Comparison of ENCODE assay signal across 16 cellular contexts in the genomic region with DNA sequence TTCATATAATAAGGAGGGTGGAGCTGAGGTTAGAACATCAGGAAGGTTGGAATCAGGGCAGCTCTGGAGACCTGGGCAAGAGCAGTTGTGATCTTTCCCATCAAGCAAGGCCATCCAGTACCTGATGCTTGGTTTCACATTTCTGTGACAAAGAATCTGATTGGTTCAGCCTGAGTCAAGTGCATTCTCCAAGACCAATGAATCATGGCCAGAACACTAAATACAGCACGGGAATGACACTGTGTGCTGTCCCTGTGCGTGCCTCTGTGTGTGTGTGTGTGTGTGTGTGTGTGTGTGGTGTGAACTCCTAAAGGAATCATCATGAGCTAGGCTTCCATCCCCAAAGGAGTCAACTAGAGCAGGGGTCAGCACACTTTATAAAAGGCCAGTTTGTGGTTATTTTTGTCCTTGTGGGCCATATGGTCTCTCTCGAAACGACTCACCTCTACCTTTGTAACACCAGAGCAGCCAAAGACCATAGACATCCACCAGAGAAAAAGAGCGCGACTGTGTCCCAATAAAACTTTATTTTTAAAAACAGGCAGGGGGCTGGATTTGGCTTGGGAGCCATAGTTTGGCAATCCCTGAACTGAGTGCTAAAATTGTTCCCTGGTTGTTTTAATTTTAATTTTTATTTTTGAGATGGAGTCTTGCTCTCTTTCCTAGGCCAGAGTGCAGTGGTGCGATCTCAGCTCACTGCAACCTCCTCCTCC.
DNase-seq lines count a peak whose midpoint lies in the region; ATAC-seq, FAIRE-seq and TF ChIP-seq lines count a peak whose summit lies in the region.
"Had no signal": no experiment of that assay in that cellular context is flagged by ENCODE, and none has a peak within 500 bp of the region (broad histone marks: within the 10 kb centered on the region; RNA-seq: fewer than 3 reads in every experiment).

No MANE protein-coding gene starts in this region.

- no peak for TF ChIP-seq EP300 in Ishikawa (IDR thresholded peaks at IDR 0.05; ENCODE audit: borderline replicate concordance)

- H3K27ac ChIP-seq in astrocyte (ENCODE audit: low read depth, low read length) (no peak overlapping the region), pancreas (peak overlapping the region; percentile 28 to 44 (median 38))
- H3K27ac ChIP-seq: coronary artery, thoracic aorta had no signal

- H3K4me3 ChIP-seq in astrocyte (ENCODE audit: insufficient read depth, low read depth, low read length) (no peak overlapping the region), pancreas (no peak overlapping the region)
- H3K4me3 ChIP-seq: coronary artery, thoracic aorta had no signal

- H3K4me3 Mint-ChIP-seq in astrocyte (ENCODE audit: unreplicated experiment), result no peak overlapping the region

- H3K9me3 ChIP-seq in astrocyte (ENCODE audit: insufficient read depth, low read depth, low read length), result no peaks in the 10 kb centered on the region
- no peaks in the 10 kb centered on the region for H3K9me3 ChIP-seq in pancreas
- H3K9me3 ChIP-seq: thoracic aorta had no signal

- intact Hi-C loops in pancreas (cut with DNase I), result no loop called here

- H3K36me3 ChIP-seq in astrocyte (ENCODE audit: insufficient read depth, low read length) (no peaks in the 10 kb centered on the region), pancreas (no peaks in the 10 kb centered on the region)
- H3K36me3 ChIP-seq: thoracic aorta had no signal

- no peaks in the 10 kb centered on the region for H3K4me1 Mint-ChIP-seq in astrocyte (ENCODE audit: low read depth, unreplicated experiment)

- no peak overlapping the region for H3K4me2 ChIP-seq in astrocyte (ENCODE audit: low read length)

- H3K27me3 ChIP-seq in astrocyte (ENCODE audit: insufficient read depth, low read length) (peaks cover 24% of the 10 kb centered on the region), pancreas (no peaks in the 10 kb centered on the region)

- 61 to 62% methylated on average over 7 of the region's 7 CpGs for WGBS in pancreas, 2 donors

- no peak overlapping the region for H3K27ac Mint-ChIP-seq in astrocyte (ENCODE audit: unreplicated experiment)

- FAIRE-seq in astrocyte (lab: Jason Lieb, UNC) (no peak), pancreas (lab: Jason Lieb, UNC) (no peak)
- FAIRE-seq: A204.1 had no signal

- ATAC-seq in pancreas (peak; percentile 61 to 82 (median 72)), HG03342 (IDR thresholded peaks at IDR 0.05; ENCODE audit: unreplicated experiment) (no peak)
- ATAC-seq: esophagus mucosa, SK-N-SH treated with all-trans-retinoic acid at 6 μM for 48 hours had no signal

- no peak overlapping the region for H2AFZ ChIP-seq in astrocyte (ENCODE audit: low read depth, low read length)

- H3K4me1 ChIP-seq in astrocyte (ENCODE audit: insufficient read depth, low read length), result peaks cover 12% of the 10 kb centered on the region
- peaks cover 10 to 29% (median 22%) of the 10 kb centered on the region in 3 donors for H3K4me1 ChIP-seq in pancreas

- no peak overlapping the region for H3K9ac ChIP-seq in astrocyte (ENCODE audit: low read length)

- H3K27me3 Mint-ChIP-seq in astrocyte (ENCODE audit: low read depth, unreplicated experiment), result peaks cover 63% of the 10 kb centered on the region

- H3K79me2 ChIP-seq in astrocyte (ENCODE audit: insufficient read depth, low read length), result no peaks in the 10 kb centered on the region

- TF ChIP-seq CTCF in astrocyte (IDR thresholded peaks at IDR 0.05; ENCODE audit: insufficient read depth, low read depth, low read length), result no peak
- no peak for TF ChIP-seq CTCF in pancreas (IDR thresholded peaks at IDR 0.05)

- no peak for TF ChIP-seq RAD21 in Ishikawa (IDR thresholded peaks at IDR 0.05; ENCODE audit: low read depth)

- DNase-seq in NCI-H1436 (lab: John Stamatoyannopoulos, UW), result peak; percentile 25
- no peak for DNase-seq in NCI-H1436 treated with DMSO at 0.1 percent for 48 hours (lab: John Stamatoyannopoulos, UW)
- peak; percentile 27 for DNase-seq in astrocyte (ENCODE audit: low read depth)
- peak in 4 of 6 donors; percentile 41 to 85 (median 75) for DNase-seq in pancreas
- DNase-seq in activated effector memory CD4-positive, alpha-beta T cell treated with Interleukin-2 at 50 U/mL for 16 hours, result no peak
- DNase-seq in hypothalamus (lab: John Stamatoyannopoulos, UW), result no peak
- DNase-seq: activated CD4-positive, CD25-positive, alpha-beta regulatory T cell; activated CD8-positive, alpha-beta memory T cell treated with anti-CD3 and anti-CD28 coated beads, Interleukin-2, amount 50 U/mL, for 48 hours; NCI-H1092 had no signal

- H3K36me3 Mint-ChIP-seq in astrocyte (ENCODE audit: low read depth, unreplicated experiment), result peaks cover 3% of the 10 kb centered on the region

- H4K20me1 ChIP-seq in astrocyte (ENCODE audit: insufficient read depth, low read length), result peaks cover 3% of the 10 kb centered on the region

- peaks cover 1% of the 10 kb centered on the region for H3K9me3 Mint-ChIP-seq in astrocyte (ENCODE audit: unreplicated experiment)

TF ChIP-seq in Ishikawa, 13 proteins besides CTCF, POLR2A, EP300 and RAD21:
- no peak for TF ChIP-seq ZBTB7A (IDR thresholded peaks at IDR 0.05; ENCODE audit: low read depth)
- 0 out of 2 replicates have a peak, but pooled peaks have one; percentile 20 for TF ChIP-seq TEAD4 (IDR thresholded peaks at IDR 0.05)
- TF ChIP-seq FOXM1 (IDR thresholded peaks at IDR 0.05; ENCODE audit: borderline replicate concordance, low read depth), result 0 out of 2 replicates have a peak, but pooled peaks have one; percentile 61
- no peak for TF ChIP-seq TCF12 (IDR thresholded peaks at IDR 0.05; ENCODE audit: low read depth)
- TF ChIP-seq, protein P1, sequence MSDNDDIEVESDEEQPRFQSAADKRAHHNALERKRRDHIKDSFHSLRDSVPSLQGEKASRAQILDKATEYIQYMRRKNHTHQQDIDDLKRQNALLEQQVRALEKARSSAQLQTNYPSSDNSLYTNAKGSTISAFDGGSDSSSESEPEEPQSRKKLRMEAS (IDR thresholded peaks at IDR 0.05), result peak; percentile 29; the same call in 1 of the 2 replicates
- no peak for TF ChIP-seq NFIC (IDR thresholded peaks at IDR 0.05)

Comparison
In these comparisons a context has a peak if more than half of its experiments do, and no peak if none do; other contexts are left out.
1. DNase-seq: peak in NCI-H1436 (single experiment), astrocyte (single experiment) and pancreas (4 of 6); none in NCI-H1436 treated with DMSO at 0.1 percent for 48 hours (single experiment), activated effector memory CD4-positive, alpha-beta T cell treated with Interleukin-2 at 50 U/mL for 16 hours (single experiment) and hypothalamus (0 of 51).